Comparison of ENCODE assay signal across 8 cellular contexts in genomic region chr15:72155635-72156616, GRCh38. TPM values are rescaled to one million over a fixed set of nuclear protein-coding genes. Genes with fewer than 3 reads are reported as not detected.
A peak's percentile ranks its signal among the peaks of the same experiment; 100 is the strongest.
DNase-seq lines count a peak whose midpoint lies in the region; ATAC-seq, FAIRE-seq and TF ChIP-seq lines count a peak whose summit lies in the region.

No MANE protein-coding gene starts in this region.

- BruUV-seq in mammary epithelial cell (replicated peaks; lab: Mats Ljungman, UMichigan) = no TSS peak

- H3K4me1 ChIP-seq in DND-41 (ENCODE audit: insufficient read depth, low read length) (no peaks in the 10 kb centered on the region), mammary epithelial cell (ENCODE audit: insufficient read depth, low read length) (peaks cover 20% of the 10 kb centered on the region), small intestine (ENCODE audit: control insufficient read depth in 2 of 2, insufficient read depth in 1 of 2, low read depth in 1 of 2, low read length in 1 of 2) (peaks cover 0 to 2% of the 10 kb centered on the region in 2 donors)

- no peak overlapping the region for H3K4me2 ChIP-seq in DND-41 (ENCODE audit: insufficient read depth, low read length)
- peak overlapping the region; percentile 68 for H3K4me2 ChIP-seq in mammary epithelial cell (ENCODE audit: insufficient read depth, low read depth, low read length)

- H3K9me3 ChIP-seq in DND-41 (ENCODE audit: insufficient read depth, low read length, severe bottlenecking) (no peaks in the 10 kb centered on the region), mammary epithelial cell (replicated peaks; ENCODE audit: insufficient read depth, low read length) (no peaks in the 10 kb centered on the region), small intestine (ENCODE audit: control insufficient read depth, low read depth) (no peaks in the 10 kb centered on the region)

- 0 out of 2 replicates have a peak overlapping the region, but pooled peaks have one; percentile 19 for H2AFZ ChIP-seq in DND-41 (ENCODE audit: low read depth, low read length)
- H2AFZ ChIP-seq in mammary epithelial cell (ENCODE audit: low read depth, low read length) = peak overlapping the region; percentile 97

- WGBS in mammary epithelial cell (ENCODE audit: low coverage, missing lambda C conversion rate) = 10% methylated on average over 17 of the region's 19 CpGs
- WGBS in small intestine, 3 donors = 2 to 11% (median 6%) methylated on average over 19 of the region's 19 CpGs

- no peak for FAIRE-seq in small intestine (lab: Jason Lieb, UNC)

- no peaks in the 10 kb centered on the region for H3K79me2 ChIP-seq in DND-41 (ENCODE audit: insufficient read depth, low read length)
- H3K79me2 ChIP-seq in mammary epithelial cell (ENCODE audit: insufficient read depth, low read length) = no peaks in the 10 kb centered on the region

- in situ Hi-C loops in mammary epithelial cell (cut with MboI; ENCODE audit: low sequenced_read_pairs in 2 of 2) = loop anchor here in 1 of 2 donors (25.0 kb wide), 2 partner anchors 344 to 694 kb away; partner anchors contain the start of gene NR2E3

- TF ChIP-seq CTCF in DND-41 (IDR thresholded peaks at IDR 0.05; ENCODE audit: borderline replicate concordance, extremely low read depth, low read length, poor library complexity, severe bottlenecking) = peak; percentile 88
- TF ChIP-seq CTCF in VCaP (conservative IDR thresholded peaks at IDR 0.05) = peak; percentile 86
- TF ChIP-seq CTCF in mammary epithelial cell (conservative IDR thresholded peaks at IDR 0.05 in 1 of 2, IDR thresholded peaks at IDR 0.05 in 1 of 2; ENCODE audit: extremely low read depth in 1 of 2, insufficient read depth in 1 of 2, low read depth in 1 of 2, low read length in 2 of 2) = peak; percentile 86 to 90

- H3K9ac ChIP-seq in DND-41 (ENCODE audit: low read depth, low read length) = no peak overlapping the region
- H3K9ac ChIP-seq in mammary epithelial cell (ENCODE audit: insufficient read depth, low read length) = peak overlapping the region; percentile 30

- H3K36me3 ChIP-seq in DND-41 (ENCODE audit: insufficient read depth, low read length) (no peaks in the 10 kb centered on the region), mammary epithelial cell (ENCODE audit: insufficient read depth, low read length) (no peaks in the 10 kb centered on the region), small intestine (ENCODE audit: control insufficient read depth in 2 of 2, insufficient read depth in 2 of 2, low read length in 2 of 2) (no peaks in the 10 kb centered on the region)

- H3K27ac ChIP-seq in DND-41 (ENCODE audit: low read length) (no peak overlapping the region), VCaP (peak overlapping the region; percentile 97), mammary epithelial cell (ENCODE audit: insufficient read depth, low read depth, low read length) (peak overlapping the region; percentile 47), small intestine (ENCODE audit: low read depth in 1 of 2, low read length in 1 of 2) (peak overlapping the region in 1 of 2 donors; percentile 71)

- DNase-seq in DND-41 (peak; percentile 78), NCI-H2107 treated with DMSO at 0.1 percent for 48 hours (lab: John Stamatoyannopoulos, UW; ENCODE audit: unreplicated experiment) (peak; percentile 62), mammary epithelial cell (peak; percentile 74), iPS-NIHi7 (ENCODE audit: extremely low spot score) (peak; percentile 85), small intestine (peak; percentile 91)

- CTCF ChIA-PET in mammary epithelial cell (lab: Charles Lee; ENCODE audit: low non-redundant PET) = interaction anchor here (0.6 kb wide), 1 partner anchor 286 kb away, joined by 21 read pairs; no protein-coding TSS in a partner anchor

- ATAC-seq in DND-41 (ENCODE audit: insufficient read depth, low read depth) = peak; percentile 96
- ATAC-seq in HG02798 (IDR thresholded peaks at IDR 0.05; ENCODE audit: poor library complexity, unreplicated experiment) = peak; percentile 76
- ATAC-seq in HG03439 (IDR thresholded peaks at IDR 0.05; ENCODE audit: unreplicated experiment) = no peak

- H4K20me1 ChIP-seq in DND-41 (ENCODE audit: insufficient read depth, low read length) (no peaks in the 10 kb centered on the region), mammary epithelial cell (ENCODE audit: insufficient read depth, low read length) (no peaks in the 10 kb centered on the region)

- dilution Hi-C loops in mammary epithelial cell (cut with HindIII; ENCODE audit: low sequenced_read_pairs) = no loop called here

- no peak overlapping the region for H3K4me3 ChIP-seq in DND-41 (ENCODE audit: low read depth in 1 of 2, low read length in 2 of 2)
- peak overlapping the region; percentile 29 to 40 (median 39) for H3K4me3 ChIP-seq in mammary epithelial cell (replicated peaks in 1 of 3; ENCODE audit: insufficient read depth in 1 of 3, low read depth in 2 of 3, low read length in 3 of 3)
- H3K4me3 ChIP-seq in small intestine (ENCODE audit: low read depth in 1 of 2, low read length in 2 of 2) = peak overlapping the region; percentile 16 to 44

- intact Hi-C loops in mammary epithelial cell (cut with micrococcal nuclease) = loop anchor here (1.0 to 10.0 kb wide), 8 partner anchors 39 to 1184 kb away; no protein-coding TSS in a partner anchor

- no peaks in the 10 kb centered on the region for H3K27me3 ChIP-seq in DND-41 (ENCODE audit: insufficient read depth, low read length, poor library complexity)
- H3K27me3 ChIP-seq in mammary epithelial cell (ENCODE audit: insufficient read depth, low read length) = no peaks in the 10 kb centered on the region
- no peaks in the 10 kb centered on the region for H3K27me3 ChIP-seq in small intestine (ENCODE audit: control insufficient read depth in 2 of 2, insufficient read depth in 2 of 2, low read length in 2 of 2)

RNA-seq across cellular contexts. Expression of gene SENP8, which starts 37.7 kb away (rescaled TPM):
- total RNA-seq in mammary epithelial cell = 1 to 10 TPM; 2.7 to 4.0 TPM
- polyA plus RNA-seq in mammary epithelial cell (2.0 TPM), small intestine (1 to 10 TPM in 1 of 3 donors, under 1 TPM in 2; 0.81 to 1.9 (median 0.89) TPM)
- polyA minus RNA-seq in mammary epithelial cell = not detected

RNA-seq across cellular contexts. Expression of gene MYO9A, which starts 38.0 kb away (rescaled TPM):
- 10 to 100 TPM; 43.2 to 55.2 TPM for total RNA-seq in mammary epithelial cell
- polyA plus RNA-seq in mammary epithelial cell (8.7 TPM), small intestine (1 to 10 TPM; 1.6 to 3.6 (median 1.6) TPM)
- 187 TPM for polyA minus RNA-seq in mammary epithelial cell

RNA-seq across cellular contexts. Expression of gene GRAMD2A, which starts 41.7 kb away (rescaled TPM):
- 10 to 100 TPM; 16.0 to 45.0 TPM for total RNA-seq in mammary epithelial cell
- 13.0 TPM for polyA plus RNA-seq in mammary epithelial cell
- polyA minus RNA-seq in mammary epithelial cell = 14.2 TPM
- 1 to 10 TPM in 2 of 3 donors, under 1 TPM in 1; 0.67 to 7.0 (median 1.4) TPM for polyA plus RNA-seq in small intestine

Comparison
In these comparisons a context has a peak if more than half of its experiments do, and no peak if none do; other contexts are left out.
1. H3K4me3 ChIP-seq: peak in mammary epithelial cell (3 of 3) and small intestine (2 of 2); none in DND-41 (0 of 2).
2. Peak in every context shown above with its lines, with median percentiles within 50 percentile points of each other: DNase-seq and CTCF ChIP-seq.